Comparison of ENCODE assay signal across 10 cellular contexts in genomic region chr7:50534690-50535290, GRCh38. TPM values are rescaled to one million over a fixed set of nuclear protein-coding genes. Genes with fewer than 3 reads are reported as not detected.
DNase-seq lines count a peak whose midpoint lies in the region; ATAC-seq, FAIRE-seq and TF ChIP-seq lines count a peak whose summit lies in the region.
"Had no signal": no experiment of that assay in that cellular context is flagged by ENCODE, and none has a peak within 500 bp of the region (broad histone marks: within the 10 kb centered on the region; RNA-seq: fewer than 3 reads in every experiment).

No MANE protein-coding gene starts in this region.

- no peak overlapping the region for H3K4me3 Mint-ChIP-seq in activated naive CD4-positive, alpha-beta T cell treated with anti-CD3 and anti-CD28 coated beads for 36 hours

- no peak overlapping the region for H3K4me3 ChIP-seq in RWPE2 (ENCODE audit: severe bottlenecking)
- H3K4me3 ChIP-seq in fibroblast of lung (replicated peaks in 1 of 4; ENCODE audit: control extremely low read depth in 1 of 4, insufficient read depth in 1 of 4, low read depth in 3 of 4, low read length in 4 of 4) = no peak overlapping the region
- H3K4me3 ChIP-seq in spleen = no peak overlapping the region
- H3K4me3 ChIP-seq: heart right ventricle had no signal

- H3K79me2 ChIP-seq in fibroblast of lung (ENCODE audit: control insufficient read depth, insufficient read depth, low read length) = no peaks in the 10 kb centered on the region

- no peaks in the 10 kb centered on the region for H3K36me3 ChIP-seq in RWPE2 (ENCODE audit: low read depth)
- H3K36me3 ChIP-seq in fibroblast of lung (ENCODE audit: control insufficient read depth, insufficient read depth, low read length) = no peaks in the 10 kb centered on the region
- no peaks in the 10 kb centered on the region for H3K36me3 ChIP-seq in spleen
- H3K36me3 ChIP-seq: heart right ventricle had no signal

- intact Hi-C loops in activated naive CD4-positive, alpha-beta T cell treated with anti-CD3 and anti-CD28 coated beads for 36 hours (cut with micrococcal nuclease) = loop anchor here (5.0 kb wide), 1 partner anchor 63 kb away; no protein-coding TSS in a partner anchor
- intact Hi-C loops in spleen (cut with DNase I; ENCODE audit: low total_unique reads) = no loop called here

- TF ChIP-seq CTCF in RWPE2 (IDR thresholded peaks at IDR 0.05; ENCODE audit: poor library complexity, severe bottlenecking) (peak; percentile 12), fibroblast of lung (conservative IDR thresholded peaks at IDR 0.05 in 1 of 2, IDR thresholded peaks at IDR 0.05 in 1 of 2; ENCODE audit: low read depth in 1 of 2, low read length in 2 of 2) (no peak), spleen (IDR thresholded peaks at IDR 0.05 in 8 of 11, conservative IDR thresholded peaks at IDR 0.05 in 3 of 11) (no peak)

- H3K9me3 ChIP-seq in RWPE2 (ENCODE audit: severe bottlenecking) (no peaks in the 10 kb centered on the region), fibroblast of lung (ENCODE audit: control insufficient read depth, insufficient read depth, low read depth, low read length) (no peaks in the 10 kb centered on the region), spleen (no peaks in the 10 kb centered on the region)
- H3K9me3 ChIP-seq: heart right ventricle had no signal

- H3K4me1 Mint-ChIP-seq in activated naive CD4-positive, alpha-beta T cell treated with anti-CD3 and anti-CD28 coated beads for 36 hours (ENCODE audit: low read depth) = peaks cover 10% of the 10 kb centered on the region

- no peaks in the 10 kb centered on the region for H3K9me3 Mint-ChIP-seq in activated naive CD4-positive, alpha-beta T cell treated with anti-CD3 and anti-CD28 coated beads for 36 hours

- H3K27me3 Mint-ChIP-seq in activated naive CD4-positive, alpha-beta T cell treated with anti-CD3 and anti-CD28 coated beads for 36 hours (ENCODE audit: low read depth) = peaks cover 2% of the 10 kb centered on the region

- no peaks in the 10 kb centered on the region for H3K36me3 Mint-ChIP-seq in activated naive CD4-positive, alpha-beta T cell treated with anti-CD3 and anti-CD28 coated beads for 36 hours (ENCODE audit: low read depth)

- DNase-seq in activated naive CD4-positive, alpha-beta T cell treated with anti-CD3 and anti-CD28 coated beads for 36 hours = peak; percentile 8
- no peak for DNase-seq in activated naive CD4-positive, alpha-beta T cell treated with Interleukin-2 at 50 U/mL for 16 hours
- DNase-seq in RWPE2 (ENCODE audit: low spot score) = no peak
- peak; percentile 99 to 100 for DNase-seq in fibroblast of lung (ENCODE audit: low read depth in 2 of 2)
- peak; percentile 63 for DNase-seq in spleen
- no peak for DNase-seq in NCI-H1092 (lab: John Stamatoyannopoulos, UW)
- no peak for DNase-seq in GM19239 (ENCODE audit: insufficient read length, low spot score)
- DNase-seq: heart right ventricle had no signal

- peak overlapping the region; percentile 66 for H3K27ac ChIP-seq in RWPE2 (ENCODE audit: poor library complexity, severe bottlenecking)
- peak overlapping the region; percentile 71 for H3K27ac ChIP-seq in fibroblast of lung (ENCODE audit: insufficient read depth, low read length)
- H3K27ac ChIP-seq in spleen = no peak overlapping the region
- H3K27ac ChIP-seq: heart right ventricle had no signal

- no peaks in the 10 kb centered on the region for H4K20me1 ChIP-seq in fibroblast of lung (ENCODE audit: control insufficient read depth, extremely low read depth, insufficient read depth, low read length)

- FAIRE-seq in GM19239 (lab: Jason Lieb, UNC) = no peak
- FAIRE-seq: G401.6 had no signal

- no peak overlapping the region for H3K4me2 ChIP-seq in fibroblast of lung (ENCODE audit: extremely low read depth, insufficient read depth, low read length)

- H3K4me1 ChIP-seq in RWPE2 (ENCODE audit: insufficient read depth, poor library complexity, severe bottlenecking) = peaks cover 27% of the 10 kb centered on the region
- H3K4me1 ChIP-seq in fibroblast of lung (ENCODE audit: control insufficient read depth, extremely low read depth, insufficient read depth, low read length) = peaks cover 3% of the 10 kb centered on the region
- H3K4me1 ChIP-seq in spleen = no peaks in the 10 kb centered on the region

- H2AFZ ChIP-seq in fibroblast of lung (ENCODE audit: low read length) = no peak overlapping the region

- H3K9ac ChIP-seq in fibroblast of lung (ENCODE audit: insufficient read depth, low read length) = no peak overlapping the region

- H3K27ac Mint-ChIP-seq in activated naive CD4-positive, alpha-beta T cell treated with anti-CD3 and anti-CD28 coated beads for 36 hours = no peak overlapping the region

- H3K27me3 ChIP-seq in RWPE2 (ENCODE audit: insufficient read depth, poor library complexity, severe bottlenecking) (no peaks in the 10 kb centered on the region), fibroblast of lung (ENCODE audit: control insufficient read depth, insufficient read depth, low read length) (no peaks in the 10 kb centered on the region), spleen (replicated peaks in 1 of 7) (peaks cover 0 to 4% (median 0%) of the 10 kb centered on the region in 7 donors)

- CTCF ChIA-PET in activated naive CD4-positive, alpha-beta T cell treated with anti-CD3 and anti-CD28 coated beads for 36 hours (lab: Charles Lee) = interaction anchor here (0.6 kb wide), 1 partner anchor 153 kb away, joined by 4 read pairs; no protein-coding TSS in a partner anchor

- no peak for TF ChIP-seq POLR2A in spleen (IDR thresholded peaks at IDR 0.05)

- WGBS in spleen, 5 donors = 55 to 71% (median 58%) methylated on average over 12 of the region's 12 CpGs

- ATAC-seq in RWPE2 (ENCODE audit: low read depth) = peak; percentile 86
- no peak for ATAC-seq in HG02870 (IDR thresholded peaks at IDR 0.05; ENCODE audit: unreplicated experiment)

RNA-seq across cellular contexts. Expression of gene DDC, which starts 30.4 kb away (rescaled TPM):
- total RNA-seq in activated naive CD4-positive, alpha-beta T cell treated with anti-CD3 and anti-CD28 coated beads for 36 hours = under 1 TPM in 1 of 2 experiments, not detected in 1; 0.38 TPM
- total RNA-seq in fibroblast of lung (not detected in 2 replicates), spleen (under 1 TPM in 3 of 7 donors, not detected in 4; 0.26 to 0.55 (median 0.51) TPM)
- polyA plus RNA-seq in fibroblast of lung (not detected in 2 replicates), spleen (under 1 TPM; 0.03 to 0.32 (median 0.13) TPM)
- polyA plus RNA-seq in fibroblast of lung (2012) = not detected in 2 replicates
- polyA minus RNA-seq in fibroblast of lung (ENCODE audit: low replicate concordance) = not detected in 2 replicates
- total RNA-seq: heart right ventricle had no signal
- polyA plus RNA-seq: heart right ventricle had no signal

Comparison
In these comparisons a context has a peak if more than half of its experiments do, and no peak if none do; other contexts are left out.
1. DNase-seq: peak in activated naive CD4-positive, alpha-beta T cell treated with anti-CD3 and anti-CD28 coated beads for 36 hours (single experiment), fibroblast of lung (2 of 2) and spleen (single experiment); none in activated naive CD4-positive, alpha-beta T cell treated with Interleukin-2 at 50 U/mL for 16 hours (single experiment), RWPE2 (single experiment), NCI-H1092 (single experiment) and GM19239 (single experiment).
2. H3K27ac ChIP-seq: peak in RWPE2 (single experiment) and fibroblast of lung (single experiment); none in spleen (0 of 8).